In the genomic region with DNA sequence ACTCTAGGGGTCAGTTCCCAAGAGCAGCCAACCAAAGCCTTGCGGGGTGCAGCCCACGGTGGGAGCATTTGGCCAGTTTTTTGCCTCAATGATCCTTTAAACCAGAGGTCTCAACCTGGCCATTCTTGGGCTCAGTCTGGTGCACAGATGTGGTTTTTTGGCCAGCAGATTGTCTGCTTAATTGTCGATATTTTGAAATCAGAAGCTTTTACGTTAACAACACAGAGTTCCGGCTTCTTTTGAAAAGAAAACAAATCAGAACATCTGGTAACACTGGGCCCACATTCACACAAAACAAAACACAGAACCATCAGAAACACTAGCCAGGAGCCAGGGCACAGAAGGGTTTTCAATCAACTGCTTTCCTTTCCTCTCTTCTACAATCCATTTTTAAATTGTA, we compare ENCODE assay signal across 1 cellular context.
TF ChIP-seq lines count a peak whose summit lies in the region.

No MANE protein-coding gene starts in this region.

TF ChIP-seq in WTC11, 78 proteins besides CTCF, POLR2A, EP300 and RAD21 (continued from another document):
- TF ChIP-seq, protein P1, sequence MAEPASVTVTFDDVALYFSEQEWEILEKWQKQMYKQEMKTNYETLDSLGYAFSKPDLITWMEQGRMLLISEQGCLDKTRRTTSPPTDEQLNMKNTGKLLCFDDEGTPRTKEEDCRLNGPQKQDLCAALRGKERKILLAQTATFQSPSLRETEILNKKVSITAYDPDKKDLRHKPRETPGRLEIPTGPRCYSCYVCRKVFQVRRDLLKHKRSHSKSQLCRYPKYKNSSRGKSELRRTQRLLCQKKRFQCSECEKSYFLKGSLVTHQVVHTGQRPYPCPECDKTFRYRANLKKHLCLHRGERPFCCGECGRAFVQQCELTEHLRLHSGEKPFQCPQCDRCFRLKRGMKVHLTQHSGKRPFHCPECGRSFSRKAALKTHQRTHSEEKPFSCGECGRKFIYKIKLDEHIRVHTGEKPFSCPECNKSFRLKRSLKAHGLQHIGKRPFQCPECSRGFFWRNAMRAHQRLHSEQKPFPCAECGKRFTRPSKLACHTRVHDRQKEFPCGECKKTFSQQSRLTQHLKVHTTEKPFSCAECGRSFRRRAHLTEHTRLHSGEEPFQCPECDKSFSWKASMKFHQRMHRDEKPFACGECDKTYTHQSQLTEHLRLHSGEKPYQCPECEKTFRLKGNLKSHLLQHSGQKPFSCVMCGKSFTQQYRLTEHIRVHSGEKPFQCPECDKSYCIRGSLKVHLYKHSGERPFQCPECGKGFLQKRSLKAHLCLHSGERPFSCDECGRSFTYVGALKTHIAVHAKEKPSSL (CRISPR knock-in tag; conservative IDR thresholded peaks at IDR 0.05), result no peak
- TF ChIP-seq RORB (CRISPR knock-in tag; IDR thresholded peaks at IDR 0.05) (no peak), NFE2L1 (CRISPR knock-in tag; IDR thresholded peaks at IDR 0.05) (no peak)
TF ChIP-seq in WTC11: peak in this region for 0.
